ENCODE assay signal across 1 cellular context in genomic region chr3:13598926-13599886, GRCh38.
TF ChIP-seq lines count a peak whose summit lies in the region.

No MANE protein-coding gene starts in this region.

TF ChIP-seq in H1, 55 proteins besides CTCF, POLR2A, EP300 and RAD21 (continued from another document):
- TF ChIP-seq JUND (IDR thresholded peaks at IDR 0.05; ENCODE audit: low read length) (no peak), CHD1 (IDR thresholded peaks at IDR 0.05; ENCODE audit: low read depth, low read length) (no peak), TAF1 (IDR thresholded peaks at IDR 0.05; ENCODE audit: low read depth, low read length) (no peak), SIX5 (IDR thresholded peaks at IDR 0.05; ENCODE audit: low read depth, low read length) (no peak), RXRA (IDR thresholded peaks at IDR 0.05; ENCODE audit: insufficient read depth, low read depth, low read length) (no peak), TCF12 (IDR thresholded peaks at IDR 0.05; ENCODE audit: low read depth, low read length) (no peak), USF2 (IDR thresholded peaks at IDR 0.05; ENCODE audit: low read length) (no peak), EGR1 (IDR thresholded peaks at IDR 0.05; ENCODE audit: borderline replicate concordance, low read depth, low read length) (no peak), KDM4A (IDR thresholded peaks at IDR 0.05; ENCODE audit: low read depth, low read length, severe bottlenecking) (no peak)
